In the genomic region with DNA sequence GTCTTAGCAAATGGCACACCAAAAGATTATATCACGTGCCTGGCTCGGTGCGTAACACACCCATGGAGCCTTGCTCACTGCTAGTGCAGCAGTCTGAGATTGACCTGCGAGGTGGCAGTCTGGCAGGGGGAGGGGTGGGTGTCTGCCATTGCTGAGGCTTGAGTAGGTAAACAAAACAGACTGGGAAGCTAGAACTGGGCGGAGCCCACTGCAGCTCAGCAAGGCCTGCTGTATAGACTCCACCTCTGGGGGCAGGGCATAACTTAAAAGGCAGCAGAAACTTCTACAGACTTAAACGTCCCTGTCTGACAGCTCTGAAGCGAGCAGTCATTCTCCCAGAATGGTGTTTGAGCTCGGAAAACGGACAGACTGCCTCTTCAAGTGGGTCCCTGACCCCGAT, we compare ENCODE assay signal across 1 cellular context.
A peak's percentile ranks its signal among the peaks of the same experiment; 100 is the strongest.
TF ChIP-seq lines count a peak whose summit lies in the region.

No MANE protein-coding gene starts in this region.

TF ChIP-seq in HepG2, 621 proteins besides CTCF, POLR2A, EP300 and RAD21:
- TF ChIP-seq, protein P1, sequence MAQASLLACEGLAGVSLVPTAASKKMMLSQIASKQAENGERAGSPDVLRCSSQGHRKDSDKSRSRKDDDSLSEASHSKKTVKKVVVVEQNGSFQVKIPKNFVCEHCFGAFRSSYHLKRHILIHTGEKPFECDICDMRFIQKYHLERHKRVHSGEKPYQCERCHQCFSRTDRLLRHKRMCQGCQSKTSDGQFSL (CRISPR knock-in tag; IDR thresholded peaks at IDR 0.05), result no peak
- peak; percentile 39; the same call in 1 of the 2 replicates for TF ChIP-seq ZNF281 (CRISPR knock-in tag; IDR thresholded peaks at IDR 0.05; ENCODE audit: borderline replicate concordance)
- TF ChIP-seq SALL1 (CRISPR knock-in tag; IDR thresholded peaks at IDR 0.05), result 0 out of 2 replicates have a peak, but pooled peaks have one; percentile 14
